In the genomic region with DNA sequence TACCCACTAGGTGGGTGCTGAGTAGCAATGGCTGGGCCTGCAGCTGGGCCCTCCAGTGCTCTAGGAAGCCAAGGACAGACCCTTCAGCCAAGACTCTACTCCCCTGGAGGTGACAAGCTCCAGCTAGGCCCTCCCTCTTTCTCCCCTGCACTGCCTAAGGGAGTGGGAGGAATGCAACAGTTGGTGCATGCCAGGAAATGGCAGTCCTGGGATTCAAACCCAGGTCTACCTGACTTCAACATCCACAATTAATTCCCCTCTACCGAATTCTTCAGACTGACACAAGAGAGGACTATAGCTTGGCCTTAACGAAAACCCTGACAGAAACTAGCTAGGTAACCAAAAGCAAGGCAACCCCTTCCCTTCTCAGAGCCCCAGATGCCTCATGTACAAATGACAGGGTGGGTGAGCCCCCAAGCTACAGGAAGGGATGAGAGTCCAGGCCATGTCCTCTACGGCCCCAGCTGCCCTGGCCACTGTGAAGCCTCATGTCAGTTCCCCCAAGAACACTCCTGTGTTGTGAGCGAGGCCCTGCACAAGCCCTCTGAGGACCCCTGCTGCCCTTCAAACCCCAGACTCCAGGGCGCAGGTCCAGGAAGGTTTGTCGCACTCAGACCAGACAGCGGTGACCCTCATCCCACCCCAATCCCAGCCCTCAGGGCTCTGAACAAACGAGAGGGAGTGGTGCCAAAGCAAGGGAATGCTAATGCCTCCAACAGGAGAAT, we compare ENCODE assay signal across 13 cellular contexts.
DNase-seq lines count a peak whose midpoint lies in the region; ATAC-seq and TF ChIP-seq lines count a peak whose summit lies in the region.
"Had no signal": no experiment of that assay in that cellular context is flagged by ENCODE, and none has a peak within 500 bp of the region (broad histone marks: within the 10 kb centered on the region; RNA-seq: fewer than 3 reads in every experiment).

No MANE protein-coding gene starts in this region.

- H3K36me3 ChIP-seq in neural progenitor cell = no peaks in the 10 kb centered on the region
- H3K36me3 ChIP-seq in Karpas-422 (ENCODE audit: insufficient read depth, low read length) = no peaks in the 10 kb centered on the region
- H3K36me3 ChIP-seq: right lobe of liver, SJCRH30 had no signal

- H3K79me2 ChIP-seq in neural progenitor cell (ENCODE audit: low read depth) (peaks cover 97% of the 10 kb centered on the region), Karpas-422 (ENCODE audit: low read length) (no peaks in the 10 kb centered on the region)

- H3K4me3 Mint-ChIP-seq in stimulated activated naive CD8-positive, alpha-beta T cell treated with anti-CD3 and anti-CD28 coated beads, Interleukin-15, amount 100 ng/mL, for 72 hours = no peak overlapping the region
- H3K4me3 Mint-ChIP-seq in effector memory CD8-positive, alpha-beta T cell = peak overlapping the region; percentile 6 to 40
- H3K4me3 Mint-ChIP-seq in neural progenitor cell = no peak overlapping the region
- H3K4me3 Mint-ChIP-seq: stimulated activated memory B cell treated with anti-CD40 and anti-IgM and Interleukin-4, amounts not matched to agents 10 μg/mL and 1 μg/mL and 100 μg/mL, for 72 hours had no signal

- H3K4me2 ChIP-seq in neural progenitor cell = no peak overlapping the region
- no peak overlapping the region for H3K4me2 ChIP-seq in Karpas-422 (ENCODE audit: low read depth, low read length, poor library complexity, severe bottlenecking)

- H3K9me3 ChIP-seq in neural progenitor cell (ENCODE audit: low read depth) = no peaks in the 10 kb centered on the region
- no peaks in the 10 kb centered on the region for H3K9me3 ChIP-seq in Karpas-422 (ENCODE audit: low read length)
- H3K9me3 ChIP-seq: right lobe of liver, SJCRH30 had no signal

- peaks cover 54% of the 10 kb centered on the region for H3K4me1 ChIP-seq in neural progenitor cell
- no peaks in the 10 kb centered on the region for H3K4me1 ChIP-seq in Karpas-422 (ENCODE audit: low read length)

- peaks cover 96% of the 10 kb centered on the region for H3K4me1 Mint-ChIP-seq in stimulated activated naive CD8-positive, alpha-beta T cell treated with anti-CD3 and anti-CD28 coated beads, Interleukin-15, amount 100 ng/mL, for 72 hours
- peaks cover 80 to 85% of the 10 kb centered on the region in 2 donors for H3K4me1 Mint-ChIP-seq in effector memory CD8-positive, alpha-beta T cell (ENCODE audit: low read depth in 2 of 2)
- H3K4me1 Mint-ChIP-seq in neural progenitor cell = peaks cover 86% of the 10 kb centered on the region

- peaks cover 11% of the 10 kb centered on the region for H3K36me3 Mint-ChIP-seq in effector memory CD8-positive, alpha-beta T cell (ENCODE audit: insufficient read depth)
- H3K36me3 Mint-ChIP-seq in neural progenitor cell = peaks cover 6% of the 10 kb centered on the region
- H3K36me3 Mint-ChIP-seq: activated naive CD4-positive, alpha-beta T cell treated with anti-CD3 and anti-CD28 coated beads, Interleukin-2, amount 50 U/mL, for 72 hours; stimulated activated memory B cell treated with anti-CD40 and anti-IgM and Interleukin-4, amounts not matched to agents 10 μg/mL and 1 μg/mL and 100 μg/mL, for 72 hours had no signal

- H3K27me3 ChIP-seq in neural progenitor cell (peaks cover 23% of the 10 kb centered on the region), Karpas-422 (ENCODE audit: low read length) (no peaks in the 10 kb centered on the region)
- H3K27me3 ChIP-seq: right lobe of liver, SJCRH30 had no signal

- H3K9ac ChIP-seq in neural progenitor cell (no peak overlapping the region), Karpas-422 (ENCODE audit: low read length) (no peak overlapping the region)

- H2AFZ ChIP-seq in neural progenitor cell (replicated peaks) (no peak overlapping the region), Karpas-422 (ENCODE audit: low read length) (no peak overlapping the region)

- H3K9me2 ChIP-seq in Karpas-422 (replicated peaks; ENCODE audit: insufficient read depth, low read length) = no peaks in the 10 kb centered on the region

- peak overlapping the region; percentile 10 to 67 for H3K27ac Mint-ChIP-seq in stimulated activated naive CD8-positive, alpha-beta T cell treated with anti-CD3 and anti-CD28 coated beads, Interleukin-15, amount 100 ng/mL, for 72 hours
- peak overlapping the region; percentile 77 to 88 for H3K27ac Mint-ChIP-seq in effector memory CD8-positive, alpha-beta T cell
- peak overlapping the region; percentile 57 for H3K27ac Mint-ChIP-seq in neural progenitor cell
- H3K27ac Mint-ChIP-seq: activated naive CD4-positive, alpha-beta T cell treated with anti-CD3 and anti-CD28 coated beads, Interleukin-2, amount 50 U/mL, for 72 hours; stimulated activated memory B cell treated with anti-CD40 and anti-IgM and Interleukin-4, amounts not matched to agents 10 μg/mL and 1 μg/mL and 100 μg/mL, for 72 hours had no signal

- no peaks in the 10 kb centered on the region for H3K27me3 Mint-ChIP-seq in stimulated activated naive CD8-positive, alpha-beta T cell treated with anti-CD3 and anti-CD28 coated beads, Interleukin-15, amount 100 ng/mL, for 72 hours
- no peaks in the 10 kb centered on the region for H3K27me3 Mint-ChIP-seq in effector memory CD8-positive, alpha-beta T cell
- H3K27me3 Mint-ChIP-seq in neural progenitor cell (ENCODE audit: insufficient read depth, low read depth) = peaks cover 9% of the 10 kb centered on the region
- H3K27me3 Mint-ChIP-seq: stimulated activated memory B cell treated with anti-CD40 and anti-IgM and Interleukin-4, amounts not matched to agents 10 μg/mL and 1 μg/mL and 100 μg/mL, for 72 hours had no signal

- H4K20me1 ChIP-seq in neural progenitor cell (ENCODE audit: low read depth) = peaks cover 100% of the 10 kb centered on the region
- 0 out of 2 replicates have a peak, but pooled peaks cover 9% of the 10 kb centered on the region for H4K20me1 ChIP-seq in Karpas-422 (ENCODE audit: insufficient read depth, low read depth, low read length)

- no peak for TF ChIP-seq CTCF in neural progenitor cell (IDR thresholded peaks at IDR 0.05)

- H3K9me3 Mint-ChIP-seq in stimulated activated naive CD8-positive, alpha-beta T cell treated with anti-CD3 and anti-CD28 coated beads, Interleukin-15, amount 100 ng/mL, for 72 hours = no peaks in the 10 kb centered on the region
- no peaks in the 10 kb centered on the region for H3K9me3 Mint-ChIP-seq in effector memory CD8-positive, alpha-beta T cell
- H3K9me3 Mint-ChIP-seq in neural progenitor cell = no peaks in the 10 kb centered on the region
- H3K9me3 Mint-ChIP-seq: activated naive CD4-positive, alpha-beta T cell treated with anti-CD3 and anti-CD28 coated beads, Interleukin-2, amount 50 U/mL, for 72 hours; stimulated activated memory B cell treated with anti-CD40 and anti-IgM and Interleukin-4, amounts not matched to agents 10 μg/mL and 1 μg/mL and 100 μg/mL, for 72 hours had no signal

- peaks cover 4% of the 10 kb centered on the region for H3F3A ChIP-seq in neural progenitor cell (ENCODE audit: low read depth)

- no peak for ATAC-seq in stimulated activated naive CD8-positive, alpha-beta T cell treated with anti-CD3 and anti-CD28 coated beads, Interleukin-15, amount 100 ng/mL, for 72 hours
- no peak for ATAC-seq in stimulated activated naive CD8-positive, alpha-beta T cell treated with anti-CD3 and anti-CD28 coated beads, Interleukin-15, Interleukin-2, amounts not matched to agents 100 U/mL and 50 U/mL, for 24 hours
- no peak for ATAC-seq in effector memory CD8-positive, alpha-beta T cell (replicated peaks)
- ATAC-seq: activated naive CD4-positive, alpha-beta T cell treated with anti-CD3 and anti-CD28 coated beads, Interleukin-2, amount 50 U/mL, for 72 hours; HepG2; right lobe of liver; stimulated activated memory B cell treated with anti-CD40 and anti-IgM and Interleukin-4, amounts not matched to agents 10 μg/mL and 1 μg/mL and 100 μg/mL, for 72 hours had no signal

- H3K4me3 ChIP-seq in neural progenitor cell (no peak overlapping the region), Karpas-422 (ENCODE audit: low read length) (no peak overlapping the region)
- H3K4me3 ChIP-seq: right lobe of liver, SJCRH30 had no signal

- H3K27ac ChIP-seq in neural progenitor cell = no peak overlapping the region
- H3K27ac ChIP-seq in Karpas-422 (ENCODE audit: low read length) = no peak overlapping the region
- H3K27ac ChIP-seq: right lobe of liver, SJCRH30 had no signal

- DNase-seq in stimulated activated naive CD8-positive, alpha-beta T cell treated with anti-CD3 and anti-CD28 coated beads, Interleukin-15, amount 100 ng/mL, for 72 hours = no peak
- DNase-seq in stimulated activated naive CD8-positive, alpha-beta T cell treated with anti-CD3 and anti-CD28 coated beads, Interleukin-15, Interleukin-2, amounts not matched to agents 100 U/mL and 50 U/mL, for 24 hours = no peak
- no peak for DNase-seq in effector memory CD8-positive, alpha-beta T cell
- DNase-seq in neural progenitor cell (ENCODE audit: low spot score) (no peak), SIG-M5 treated with dmso at 0.1 percent for 504 hours (lab: John Stamatoyannopoulos, UW; ENCODE audit: unreplicated experiment) (no peak), NCI-H345 (lab: John Stamatoyannopoulos, UW) (no peak), Karpas-422 (no peak), mucosa of gallbladder (ENCODE audit: low spot score) (no peak)
- DNase-seq: right lobe of liver, SJCRH30 had no signal

Comparison
In these comparisons a context has a peak if more than half of its experiments do, and no peak if none do; other contexts are left out.
1. H3K4me3 Mint-ChIP-seq: peak in effector memory CD8-positive, alpha-beta T cell (2 of 2); none in stimulated activated naive CD8-positive, alpha-beta T cell treated with anti-CD3 and anti-CD28 coated beads, Interleukin-15, amount 100 ng/mL, for 72 hours (0 of 2) and neural progenitor cell (single experiment).
2. Peak in every context shown above with its lines, with median percentiles within 50 percentile points of each other: H3K27ac Mint-ChIP-seq.